8 cellular contexts compared by ENCODE assay signal in genomic region chr3:53236112-53236841, GRCh38. TPM values are rescaled to one million over a fixed set of nuclear protein-coding genes. Genes with fewer than 3 reads are reported as not detected.
DNase-seq lines count a peak whose midpoint lies in the region; ATAC-seq, FAIRE-seq and TF ChIP-seq lines count a peak whose summit lies in the region.

No MANE protein-coding gene starts in this region.

- peaks cover 46% of the 10 kb centered on the region for H3K4me1 ChIP-seq in lower lobe of right lung
- peaks cover 13 to 57% (median 48%) of the 10 kb centered on the region in 4 donors for H3K4me1 ChIP-seq in upper lobe of left lung

- intact Hi-C loops in lower lobe of right lung (cut with DNase I): no loop called here

- no peak for TF ChIP-seq EP300 in upper lobe of left lung (IDR thresholded peaks at IDR 0.05)

- no peak overlapping the region for H3K4me3 Mint-ChIP-seq in progenitor cell of endocrine pancreas (ENCODE audit: low read depth)

- DNase-seq in GM12892 (ENCODE audit: insufficient read length) (peak; percentile 29), RPMI7951 (ENCODE audit: low read depth) (peak; percentile 96), dermis microvascular lymphatic vessel endothelial cell (ENCODE audit: low read depth in 2 of 2) (peak; percentile 83 to 94), lower lobe of right lung (peak; percentile 78), upper lobe of left lung (peak; percentile 62 to 90), progenitor cell of endocrine pancreas (ENCODE audit: low spot score, unreplicated experiment) (no peak), NCI-H146 treated with DMSO at 0.1 percent for 48 hours (lab: John Stamatoyannopoulos, UW; ENCODE audit: unreplicated experiment) (no peak)

- H3K4me3 ChIP-seq in lower lobe of right lung (no peak overlapping the region), upper lobe of left lung (no peak overlapping the region)

- FAIRE-seq in GM12892 (lab: Jason Lieb, UNC): no peak

- H3K36me3 Mint-ChIP-seq in progenitor cell of endocrine pancreas (ENCODE audit: insufficient read depth): peaks cover 8% of the 10 kb centered on the region

- H3K36me3 ChIP-seq in lower lobe of right lung (peaks cover 97% of the 10 kb centered on the region), upper lobe of left lung (peaks cover 9 to 92% (median 81%) of the 10 kb centered on the region in 4 donors)

- WGBS in upper lobe of left lung, 2 donors: 50 to 81% methylated on average over 2 to 9 of the region's 9 CpGs

- H3K9me3 Mint-ChIP-seq in progenitor cell of endocrine pancreas (ENCODE audit: low read depth): no peaks in the 10 kb centered on the region

- peak; percentile 65 to 68 for ATAC-seq in lower lobe of right lung
- peak; percentile 28 to 85 for ATAC-seq in upper lobe of left lung (ENCODE audit: low FRiP score in 2 of 2)
- no peak for ATAC-seq in activated CD4-positive, CD25-positive, alpha-beta regulatory T cell treated with anti-CD3 and anti-CD28 coated beads, Interleukin-2, amount 50 U/mL, for 24 hours

- H3K9me3 ChIP-seq in lower lobe of right lung (no peaks in the 10 kb centered on the region), upper lobe of left lung (no peaks in the 10 kb centered on the region)

- no peaks in the 10 kb centered on the region for H3K27me3 Mint-ChIP-seq in progenitor cell of endocrine pancreas

- TF ChIP-seq POLR2A in GM12892 (IDR thresholded peaks at IDR 0.05; ENCODE audit: low read depth, low read length): no peak
- peak in 1 of 4 donors; percentile 11 for TF ChIP-seq POLR2A in upper lobe of left lung (IDR thresholded peaks at IDR 0.05)

- H3K27ac Mint-ChIP-seq in progenitor cell of endocrine pancreas: no peak overlapping the region

- TF ChIP-seq CTCF in lower lobe of right lung (IDR thresholded peaks at IDR 0.05) (no peak), upper lobe of left lung (IDR thresholded peaks at IDR 0.05) (no peak), progenitor cell of endocrine pancreas (IDR thresholded peaks at IDR 0.05; ENCODE audit: unreplicated experiment) (no peak)

- peak overlapping the region; percentile 65 for H3K27ac ChIP-seq in lower lobe of right lung
- peak overlapping the region; percentile 14 to 86 (median 79) for H3K27ac ChIP-seq in upper lobe of left lung

- H3K27me3 ChIP-seq in lower lobe of right lung (ENCODE audit: low read depth) (no peaks in the 10 kb centered on the region), upper lobe of left lung (no peaks in the 10 kb centered on the region)

- H3K4me1 Mint-ChIP-seq in progenitor cell of endocrine pancreas (ENCODE audit: low read depth): no peaks in the 10 kb centered on the region

RNA-seq across cellular contexts. Expression of gene TKT, which starts 19.5 kb away (rescaled TPM):
- polyA plus RNA-seq in GM12892 (2012; ENCODE audit: missing spikeins): 126 TPM
- 761 and 779 TPM in 2 replicates for total RNA-seq in RPMI7951 (2014; rRNA removed; shearing (Covaris generic))
- total RNA-seq in dermis microvascular lymphatic vessel endothelial cell (238 and 315 TPM in 2 replicates), lower lobe of right lung (437 TPM), upper lobe of left lung (100 to 1,000 TPM; 402 to 605 (median 482) TPM), progenitor cell of endocrine pancreas (250 and 259 TPM in 2 replicates)

Comparison
In these comparisons a context has a peak if more than half of its experiments do, and no peak if none do; other contexts are left out.
1. DNase-seq: peak in GM12892 (single experiment), RPMI7951 (single experiment), dermis microvascular lymphatic vessel endothelial cell (2 of 2), lower lobe of right lung (single experiment) and upper lobe of left lung (2 of 2); none in progenitor cell of endocrine pancreas (single experiment) and NCI-H146 treated with DMSO at 0.1 percent for 48 hours (single experiment).
2. ATAC-seq: peak in lower lobe of right lung (2 of 2) and upper lobe of left lung (2 of 2); none in activated CD4-positive, CD25-positive, alpha-beta regulatory T cell treated with anti-CD3 and anti-CD28 coated beads, Interleukin-2, amount 50 U/mL, for 24 hours (0 of 2).